Comparison of ENCODE assay signal across 1 cellular context in genomic region chr21:37193676-37194075, GRCh38.
TF ChIP-seq lines count a peak whose summit lies in the region.

No MANE protein-coding gene starts in this region.

TF ChIP-seq in GM23338, 12 proteins besides CTCF, POLR2A, EP300 and RAD21 (continued from another document):
- TF ChIP-seq ZNF462 (CRISPR knock-in tag; IDR thresholded peaks at IDR 0.05): no peak
- TF ChIP-seq POLR2AphosphoS5 (IDR thresholded peaks at IDR 0.05; ENCODE audit: low read depth): no peak
- no peak for TF ChIP-seq ZNF114 (CRISPR knock-in tag; IDR thresholded peaks at IDR 0.05)
TF ChIP-seq in GM23338: peak in this region for 0.
